ENCODE assay signal across 13 cellular contexts in genomic region chr14:76911473-76911872, GRCh38.
"Had no signal": no experiment of that assay in that cellular context is flagged by ENCODE, and none has a peak within 500 bp of the region (broad histone marks: within the 10 kb centered on the region; RNA-seq: fewer than 3 reads in every experiment).

No MANE protein-coding gene starts in this region.

- ATAC-seq: stimulated activated naive B cell treated with anti-CD40 and anti-IgM and Interleukin-4, amounts not matched to agents 10 μg/mL and 1 μg/mL and 100 μg/mL, for 72 hours had no signal

- H3K36me3 Mint-ChIP-seq: stimulated activated naive B cell treated with anti-CD40 and anti-IgM and Interleukin-4, amounts not matched to agents 10 μg/mL and 1 μg/mL and 100 μg/mL, for 72 hours had no signal

- H3K4me3 Mint-ChIP-seq: activated B cell treated with CpG ODN at 0.5 μM for 24 hours; endodermal cell; stimulated activated naive B cell treated with anti-CD40 and anti-IgM and Interleukin-4, amounts not matched to agents 10 μg/mL and 1 μg/mL and 100 μg/mL, for 72 hours had no signal

- H3K4me3 ChIP-seq: ascending aorta, dorsolateral prefrontal cortex, pancreas, transverse colon had no signal

- DNase-seq: activated B cell treated with CpG ODN at 0.5 μM for 24 hours; activated CD4-positive, alpha-beta T cell treated with anti-CD3 and anti-CD28 coated beads for 48 hours; activated naive CD4-positive, alpha-beta T cell treated with Interleukin-2 at 50 U/mL for 16 hours; dorsolateral prefrontal cortex; endodermal cell; head of caudate nucleus; midbrain; pancreas; retina; stimulated activated naive B cell treated with anti-CD40 and anti-IgM and Interleukin-4, amounts not matched to agents 10 μg/mL and 1 μg/mL and 100 μg/mL, for 72 hours; T-helper 2 cell; transverse colon had no signal

- H3K9me3 ChIP-seq: ascending aorta, pancreas, transverse colon had no signal

- H3K27me3 Mint-ChIP-seq: activated B cell treated with CpG ODN at 0.5 μM for 24 hours; stimulated activated naive B cell treated with anti-CD40 and anti-IgM and Interleukin-4, amounts not matched to agents 10 μg/mL and 1 μg/mL and 100 μg/mL, for 72 hours had no signal

- H3K27ac ChIP-seq: ascending aorta, dorsolateral prefrontal cortex, transverse colon had no signal

- H3K36me3 ChIP-seq: ascending aorta, pancreas, transverse colon had no signal

- H3K27me3 ChIP-seq: ascending aorta, dorsolateral prefrontal cortex, pancreas, transverse colon had no signal

- H3K27ac Mint-ChIP-seq: activated B cell treated with CpG ODN at 0.5 μM for 24 hours; endodermal cell; stimulated activated naive B cell treated with anti-CD40 and anti-IgM and Interleukin-4, amounts not matched to agents 10 μg/mL and 1 μg/mL and 100 μg/mL, for 72 hours had no signal

- H3K9me3 Mint-ChIP-seq: endodermal cell had no signal
